Comparison of ENCODE assay signal across 1 cellular context in genomic region chr19:49113762-49114629, GRCh38.
A peak's percentile ranks its signal among the peaks of the same experiment; 100 is the strongest.
TF ChIP-seq lines count a peak whose summit lies in the region.

TSS of gene LIN7B (plus strand) at chr19:49114370. CDS start at chr19:49114405, 35 bp downstream.

TF ChIP-seq in HEK293, 187 proteins besides CTCF, POLR2A, EP300 and RAD21 (continued from another document):
- TF ChIP-seq REST (tag by site-specific recombination; IDR thresholded peaks at IDR 0.05), result no peak
- TF ChIP-seq ZNF24 (tag by site-specific recombination; IDR thresholded peaks at IDR 0.05), result no peak
- no peak for TF ChIP-seq ZNF302 (tag by site-specific recombination; IDR thresholded peaks at IDR 0.05; ENCODE audit: low read depth)
- no peak for TF ChIP-seq PRDM2 (tag by site-specific recombination; IDR thresholded peaks at IDR 0.05; ENCODE audit: borderline replicate concordance)
- TF ChIP-seq ZNF175 (tag by site-specific recombination; IDR thresholded peaks at IDR 0.05), result no peak
- no peak for TF ChIP-seq ZNF544 (tag by site-specific recombination; IDR thresholded peaks at IDR 0.05)
- TF ChIP-seq ZNF670 (tag by site-specific recombination; IDR thresholded peaks at IDR 0.05; ENCODE audit: low read depth), result no peak
- no peak for TF ChIP-seq EGR2 (tag by site-specific recombination; IDR thresholded peaks at IDR 0.05; ENCODE audit: low read depth)
- peak; percentile 59; the same call in 1 of the 2 replicates for TF ChIP-seq KLF9 (tag by site-specific recombination; IDR thresholded peaks at IDR 0.05; ENCODE audit: low read depth)
- TF ChIP-seq TCF7L2 (IDR thresholded peaks at IDR 0.05; ENCODE audit: borderline replicate concordance, low read depth, low read length), result no peak
- TF ChIP-seq ZNF23 (tag by site-specific recombination; IDR thresholded peaks at IDR 0.05; ENCODE audit: borderline replicate concordance), result no peak
- TF ChIP-seq ZBTB49 (tag by site-specific recombination; IDR thresholded peaks at IDR 0.05; ENCODE audit: low read depth), result no peak
- TF ChIP-seq ZNF280D (tag by site-specific recombination; IDR thresholded peaks at IDR 0.05), result no peak
- TF ChIP-seq ZNF473 (tag by site-specific recombination; IDR thresholded peaks at IDR 0.05), result no peak
- TF ChIP-seq ZNF621 (tag by site-specific recombination; IDR thresholded peaks at IDR 0.05), result no peak
- peak; percentile 39; the same call in 1 of the 2 replicates for TF ChIP-seq PRDM4 (tag by site-specific recombination; IDR thresholded peaks at IDR 0.05)
- TF ChIP-seq ZNF350 (tag by site-specific recombination; IDR thresholded peaks at IDR 0.05), result no peak
- peak; percentile 32; the same call in 1 of the 2 replicates for TF ChIP-seq ZNF610 (tag by site-specific recombination; IDR thresholded peaks at IDR 0.05; ENCODE audit: borderline replicate concordance)
- no peak for TF ChIP-seq ZNF19 (tag by site-specific recombination; IDR thresholded peaks at IDR 0.05; ENCODE audit: low read depth)
- TF ChIP-seq ZNF416 (tag by site-specific recombination; IDR thresholded peaks at IDR 0.05), result no peak
- no peak for TF ChIP-seq RBAK (tag by site-specific recombination; IDR thresholded peaks at IDR 0.05)
- no peak for TF ChIP-seq ZSCAN4 (tag by site-specific recombination; IDR thresholded peaks at IDR 0.05)
- TF ChIP-seq ZNF488 (tag by site-specific recombination; IDR thresholded peaks at IDR 0.05), result no peak
- TF ChIP-seq ZNF404 (tag by site-specific recombination; IDR thresholded peaks at IDR 0.05), result no peak
- TF ChIP-seq ZNF501 (tag by site-specific recombination; IDR thresholded peaks at IDR 0.05), result no peak; the same call in 1 of the 2 replicates
- no peak for TF ChIP-seq ZNF394 (tag by site-specific recombination; IDR thresholded peaks at IDR 0.05; ENCODE audit: borderline replicate concordance)
